18 cellular contexts compared by ENCODE assay signal in genomic region chr6:50410577-50410976, GRCh38.
DNase-seq lines count a peak whose midpoint lies in the region; ATAC-seq lines count a peak whose summit lies in the region.
"Had no signal": no experiment of that assay in that cellular context is flagged by ENCODE, and none has a peak within 500 bp of the region (broad histone marks: within the 10 kb centered on the region; RNA-seq: fewer than 3 reads in every experiment).

No MANE protein-coding gene starts in this region.

- no peaks in the 10 kb centered on the region for H3K36me3 ChIP-seq in NT2/D1 (ENCODE audit: insufficient read depth, insufficient read length, low read length)
- H3K36me3 ChIP-seq in neuronal stem cell (replicated peaks in 1 of 2; ENCODE audit: control insufficient read depth in 2 of 2, insufficient read depth in 2 of 2, low read length in 2 of 2): no peaks in the 10 kb centered on the region
- H3K36me3 ChIP-seq: BE2C had no signal

- no peak overlapping the region for H3K4ac ChIP-seq in neuronal stem cell (ENCODE audit: low read length)

- H3K4me3 ChIP-seq in NT2/D1 (ENCODE audit: insufficient read length, low read depth) (no peak overlapping the region), neuronal stem cell (ENCODE audit: low read length in 2 of 2) (no peak overlapping the region)
- H3K4me3 ChIP-seq: K562 had no signal

- ATAC-seq in HG02588 (IDR thresholded peaks at IDR 0.05; ENCODE audit: unreplicated experiment): no peak
- ATAC-seq: K562 had no signal

- H2BK15ac ChIP-seq in neuronal stem cell (ENCODE audit: low read length): no peak overlapping the region

- WGBS in neuronal stem cell (ENCODE audit: extremely low coverage in 2 of 2, insufficient read length in 2 of 2, insufficient replicate concordance in 1 of 2), 2 donors: no CpG with 5 or more reads among the region's 1 CpG

- DNase-seq in NT2/D1 (ENCODE audit: low read depth, low spot score): peak; percentile 39
- DNase-seq in iPS-NIHi11 (ENCODE audit: low spot score): peak; percentile 4
- peak; percentile 24 for DNase-seq in neuronal stem cell (ENCODE audit: low spot score)
- DNase-seq in posterior vena cava (ENCODE audit: low spot score): no peak
- DNase-seq in LoVo (ENCODE audit: low spot score): no peak
- DNase-seq: ACHN; BE2C; C1 segment of cervical spinal cord; CD4-positive, CD25-positive, alpha-beta regulatory T cell; CD8-positive, alpha-beta memory T cell; DMS153; DMS79; GDM1; HCEC 1CT; IMR-90 had no signal

- intact Hi-C loops in posterior vena cava (cut with DNase I): no loop called here

- no peak overlapping the region for H3K23ac ChIP-seq in neuronal stem cell (ENCODE audit: low read depth, low read length, poor library complexity)

- no peak overlapping the region for H2AK5ac ChIP-seq in neuronal stem cell (ENCODE audit: low read depth, low read length)

- H4K8ac ChIP-seq in neuronal stem cell (ENCODE audit: low read depth, low read length): no peak overlapping the region

- H3K9ac ChIP-seq in NT2/D1 (ENCODE audit: insufficient read length, low read depth) (no peak overlapping the region), neuronal stem cell (ENCODE audit: low read depth, low read length, poor library complexity) (no peak overlapping the region)

- H3K79me1 ChIP-seq in neuronal stem cell (ENCODE audit: low read depth, low read length): no peaks in the 10 kb centered on the region

- H4K91ac ChIP-seq in neuronal stem cell (ENCODE audit: low read depth, low read length, poor library complexity): no peak overlapping the region

- H2AFZ ChIP-seq in neuronal stem cell (ENCODE audit: low read length): no peak overlapping the region

- no peak overlapping the region for H2BK5ac ChIP-seq in neuronal stem cell (ENCODE audit: low read length)

- H3K27me3 ChIP-seq in NT2/D1 (ENCODE audit: insufficient read depth, insufficient read length) (no peaks in the 10 kb centered on the region), neuronal stem cell (ENCODE audit: control insufficient read depth in 3 of 3, insufficient read depth in 3 of 3, low read depth in 1 of 3, low read length in 3 of 3) (no peaks in the 10 kb centered on the region)
- H3K27me3 ChIP-seq: BE2C had no signal

- no peak overlapping the region for H3K4me2 ChIP-seq in neuronal stem cell (ENCODE audit: insufficient read depth, low read length, poor library complexity, severe bottlenecking)

- H3K14ac ChIP-seq in neuronal stem cell (ENCODE audit: low read length): no peak overlapping the region

- no peak overlapping the region for H2BK12ac ChIP-seq in neuronal stem cell (ENCODE audit: low read length)

- no peak overlapping the region for H2BK120ac ChIP-seq in neuronal stem cell (ENCODE audit: low read depth, low read length)

- peak overlapping the region; percentile 48 for H3K27ac ChIP-seq in neuronal stem cell (replicated peaks; ENCODE audit: low read length)
- H3K27ac ChIP-seq: HL-60 had no signal

- H3K4me1 ChIP-seq in NT2/D1 (ENCODE audit: insufficient read depth, insufficient read length) (no peaks in the 10 kb centered on the region), neuronal stem cell (ENCODE audit: control insufficient read depth in 2 of 2, insufficient read depth in 1 of 2, low read depth in 1 of 2, low read length in 2 of 2) (no peaks in the 10 kb centered on the region)
- H3K4me1 ChIP-seq: BE2C had no signal

- no peak overlapping the region for H3K18ac ChIP-seq in neuronal stem cell (ENCODE audit: low read length)

- H3K9me3 ChIP-seq in NT2/D1 (ENCODE audit: insufficient read depth, low read length): no peaks in the 10 kb centered on the region
- no peaks in the 10 kb centered on the region for H3K9me3 ChIP-seq in neuronal stem cell (replicated peaks in 1 of 2; ENCODE audit: control insufficient read depth in 2 of 2, insufficient read depth in 1 of 2, low read depth in 1 of 2, low read length in 2 of 2)
- H3K9me3 ChIP-seq: BE2C had no signal

Comparison
In these comparisons a context has a peak if more than half of its experiments do, and no peak if none do; other contexts are left out.
1. DNase-seq: peak in NT2/D1 (single experiment), iPS-NIHi11 (single experiment) and neuronal stem cell (single experiment); none in posterior vena cava (single experiment) and LoVo (single experiment).